In genomic region chr1:231049121-231049979, GRCh38 we compare ENCODE assay signal across 1 cellular context.
TF ChIP-seq lines count a peak whose summit lies in the region.

No MANE protein-coding gene starts in this region.

TF ChIP-seq in HepG2, 621 proteins besides CTCF, POLR2A, EP300 and RAD21 (continued from another document):
- TF ChIP-seq, protein P1, sequence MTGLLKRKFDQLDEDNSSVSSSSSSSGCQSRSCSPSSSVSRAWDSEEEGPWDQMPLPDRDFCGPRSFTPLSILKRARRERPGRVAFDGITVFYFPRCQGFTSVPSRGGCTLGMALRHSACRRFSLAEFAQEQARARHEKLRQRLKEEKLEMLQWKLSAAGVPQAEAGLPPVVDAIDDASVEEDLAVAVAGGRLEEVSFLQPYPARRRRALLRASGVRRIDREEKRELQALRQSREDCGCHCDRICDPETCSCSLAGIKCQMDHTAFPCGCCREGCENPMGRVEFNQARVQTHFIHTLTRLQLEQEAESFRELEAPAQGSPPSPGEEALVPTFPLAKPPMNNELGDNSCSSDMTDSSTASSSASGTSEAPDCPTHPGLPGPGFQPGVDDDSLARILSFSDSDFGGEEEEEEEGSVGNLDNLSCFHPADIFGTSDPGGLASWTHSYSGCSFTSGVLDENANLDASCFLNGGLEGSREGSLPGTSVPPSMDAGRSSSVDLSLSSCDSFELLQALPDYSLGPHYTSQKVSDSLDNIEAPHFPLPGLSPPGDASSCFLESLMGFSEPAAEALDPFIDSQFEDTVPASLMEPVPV (CRISPR knock-in tag; IDR thresholded peaks at IDR 0.05): no peak
